Comparison of ENCODE assay signal across 21 cellular contexts in genomic region chr10:52280051-52280450, GRCh38.
DNase-seq lines count a peak whose midpoint lies in the region; ATAC-seq and TF ChIP-seq lines count a peak whose summit lies in the region.
"Had no signal": no experiment of that assay in that cellular context is flagged by ENCODE, and none has a peak within 500 bp of the region (broad histone marks: within the 10 kb centered on the region; RNA-seq: fewer than 3 reads in every experiment).

No MANE protein-coding gene starts in this region.

- no peak for ATAC-seq in HG03571 (IDR thresholded peaks at IDR 0.05; ENCODE audit: unreplicated experiment)
- ATAC-seq: Panc1 had no signal

- peak; percentile 54 for DNase-seq in OCI-M1 (lab: John Stamatoyannopoulos, UW)
- DNase-seq in choroid plexus epithelial cell (ENCODE audit: low read depth): peak; percentile 47
- DNase-seq in fibroblast of pulmonary artery (ENCODE audit: low read depth): peak; percentile 18
- DNase-seq in stromal cell of bone marrow (ENCODE audit: low read depth): peak; percentile 8
- no peak for DNase-seq in kidney tubule cell (ENCODE audit: low spot score)
- DNase-seq in NCI-H774 (lab: John Stamatoyannopoulos, UW): no peak
- DNase-seq: ACHN; CD4-positive, alpha-beta memory T cell; DMS53; Kasumi-1; NCI-H1417; NCI-H1694 treated with DMSO at 0.1 percent for 48 hours; NCI-H2081 treated with DMSO at 0.1 percent for 48 hours; NCI-H2171 treated with DMSO at 0.1 percent for 48 hours; NCI-H446; NCI-H69; NK-92 treated with Interleukin-12 subunit alpha and Interleukin-12 subunit beta, amount 100 ng/mL, for 24 hours; SIG-M5 had no signal

- TF ChIP-seq CTCF in choroid plexus epithelial cell (conservative IDR thresholded peaks at IDR 0.05; ENCODE audit: low read depth, low read length) (no peak), fibroblast of pulmonary artery (IDR thresholded peaks at IDR 0.05; ENCODE audit: low read length, missing control alignments) (no peak)

- no peak overlapping the region for H3K4me3 ChIP-seq in choroid plexus epithelial cell (ENCODE audit: low read depth, low read length)
- no peak overlapping the region for H3K4me3 ChIP-seq in fibroblast of pulmonary artery (replicated peaks; ENCODE audit: low read depth, low read length)
- H3K4me3 ChIP-seq: BLaER1 treated with 17β-estradiol and CSF1 and Interleukin-3, amounts not matched to agents 10 nM and 100 nM had no signal

Comparison
In these comparisons a context has a peak if more than half of its experiments do, and no peak if none do; other contexts are left out.
1. DNase-seq: peak in OCI-M1 (single experiment), choroid plexus epithelial cell (single experiment), fibroblast of pulmonary artery (single experiment) and stromal cell of bone marrow (single experiment); none in kidney tubule cell (single experiment) and NCI-H774 (single experiment).